Comparison of ENCODE assay signal across 17 cellular contexts in genomic region chr4:8106451-8107025, GRCh38. TPM values are rescaled to one million over a fixed set of nuclear protein-coding genes. Genes with fewer than 3 reads are reported as not detected.
DNase-seq lines count a peak whose midpoint lies in the region; ATAC-seq, FAIRE-seq and TF ChIP-seq lines count a peak whose summit lies in the region.
"Had no signal": no experiment of that assay in that cellular context is flagged by ENCODE, and none has a peak within 500 bp of the region (broad histone marks: within the 10 kb centered on the region; RNA-seq: fewer than 3 reads in every experiment).

No MANE protein-coding gene starts in this region.

- H3K27ac ChIP-seq in heart right ventricle (no peak overlapping the region), kidney (ENCODE audit: low read depth in 2 of 2, low read length in 2 of 2) (no peak overlapping the region), psoas muscle (peak overlapping the region; percentile 74), RWPE1 (no peak overlapping the region), SK-N-SH (ENCODE audit: low read depth in 2 of 2, low read length in 1 of 2) (no peak overlapping the region)
- H3K27ac ChIP-seq: 22Rv1, A549 had no signal

- DNase-seq in Right ventricle myocardium inferior (ENCODE audit: missing footprints) (peak; percentile 63), heart right ventricle (no peak), H7 (peak; percentile 41), kidney (peak; percentile 59), psoas muscle (peak in 1 of 2 donors; percentile 53), RWPE1 (ENCODE audit: low spot score) (no peak), SK-N-SH (no peak)
- DNase-seq in activated CD4-positive, alpha-beta memory T cell treated with anti-CD3 and anti-CD28 coated beads for 36 hours, result no peak
- DNase-seq: AML-193; Calu3; CD8-positive, alpha-beta T cell; DMS79 treated with DMSO at 0.1 percent for 48 hours; GF-D8; HCEC 1CT had no signal

- no peak overlapping the region for H3K4me3 Mint-ChIP-seq in activated CD4-positive, alpha-beta memory T cell treated with anti-CD3 and anti-CD28 coated beads for 36 hours
- H3K4me3 Mint-ChIP-seq: CD8-positive, alpha-beta T cell had no signal

- POLR2A ChIA-PET in RWPE1 (lab: Yijun Ruan, JAX; ENCODE audit: low non-redundant PET), result no interaction called here
- POLR2A ChIA-PET in activated CD4-positive, alpha-beta memory T cell treated with anti-CD3 and anti-CD28 coated beads for 36 hours (lab: Charles Lee), result no interaction called here
- POLR2A ChIA-PET in SK-N-SH (lab: Yijun Ruan, JAX), result interaction anchor here (0.6 kb wide), 1 partner anchor 91 kb away, joined by 3 read pairs; no protein-coding TSS in a partner anchor

- TF ChIP-seq CTCF in heart right ventricle (IDR thresholded peaks at IDR 0.05) (no peak), kidney (IDR thresholded peaks at IDR 0.05; ENCODE audit: borderline replicate concordance, extremely low read depth, insufficient read depth) (no peak), psoas muscle (IDR thresholded peaks at IDR 0.05) (no peak), RWPE1 (conservative IDR thresholded peaks at IDR 0.05; ENCODE audit: low read depth) (no peak), SK-N-SH (IDR thresholded peaks at IDR 0.05) (no peak)

- H3K4me1 ChIP-seq in heart right ventricle (peaks cover 0 to 1% (median 0%) of the 10 kb centered on the region in 9 donors), kidney (ENCODE audit: control insufficient read depth in 1 of 2, insufficient read depth in 1 of 2, low read depth in 1 of 2, low read length in 2 of 2) (no peaks in the 10 kb centered on the region), psoas muscle (peaks cover 51% of the 10 kb centered on the region), SK-N-SH (ENCODE audit: control insufficient read depth in 1 of 2, insufficient read depth in 2 of 2, low read depth in 1 of 2, low read length in 1 of 2) (no peaks in the 10 kb centered on the region; a peak in 1 of 4 replicates)

- TF ChIP-seq EP300 in SK-N-SH (IDR thresholded peaks at IDR 0.05; ENCODE audit: borderline replicate concordance in 1 of 2, low read depth in 1 of 2, low read length in 1 of 2), result no peak

- H3K36me3 ChIP-seq in heart right ventricle (no peaks in the 10 kb centered on the region), H7 (replicated peaks; ENCODE audit: control insufficient read depth, insufficient read depth, low read length) (no peaks in the 10 kb centered on the region), kidney (ENCODE audit: control insufficient read depth in 1 of 2, insufficient read depth in 2 of 2, low read length in 2 of 2) (no peaks in the 10 kb centered on the region), psoas muscle (ENCODE audit: insufficient read depth in 1 of 2, low read depth in 1 of 2) (peaks cover 0 to 72% of the 10 kb centered on the region in 2 donors), SK-N-SH (replicated peaks in 1 of 2; ENCODE audit: control insufficient read depth in 1 of 2, insufficient read depth in 2 of 2, low read length in 1 of 2) (no peaks in the 10 kb centered on the region)

- no peaks in the 10 kb centered on the region for H3K27me3 Mint-ChIP-seq in activated CD4-positive, alpha-beta memory T cell treated with anti-CD3 and anti-CD28 coated beads for 36 hours

- no peak overlapping the region for H2AFZ ChIP-seq in SK-N-SH (ENCODE audit: low read depth)

- ATAC-seq in Right ventricle myocardium inferior, result no peak
- no peak for ATAC-seq in heart right ventricle
- ATAC-seq in psoas muscle, result no peak
- ATAC-seq: A549; CD8-positive, alpha-beta T cell had no signal

- no peaks in the 10 kb centered on the region for H3K36me3 Mint-ChIP-seq in activated CD4-positive, alpha-beta memory T cell treated with anti-CD3 and anti-CD28 coated beads for 36 hours
- H3K36me3 Mint-ChIP-seq: CD8-positive, alpha-beta T cell had no signal

- H3K4me1 Mint-ChIP-seq in activated CD4-positive, alpha-beta memory T cell treated with anti-CD3 and anti-CD28 coated beads for 36 hours (ENCODE audit: low read depth), result no peaks in the 10 kb centered on the region

- H3K9ac ChIP-seq in kidney (ENCODE audit: low read length in 2 of 2) (no peak overlapping the region), SK-N-SH (no peak overlapping the region)

- TF ChIP-seq RAD21 in SK-N-SH (IDR thresholded peaks at IDR 0.05; ENCODE audit: low read length), result no peak

- H3K4me2 ChIP-seq in SK-N-SH, result no peak overlapping the region
- H3K4me2 ChIP-seq: A549 had no signal

- H3K4me3 ChIP-seq in heart right ventricle (no peak overlapping the region), H7 (ENCODE audit: insufficient read depth, low read depth, low read length) (no peak overlapping the region), kidney (ENCODE audit: low read length in 2 of 2) (no peak overlapping the region), psoas muscle (no peak overlapping the region), SK-N-SH (ENCODE audit: low read depth in 2 of 2, low read length in 1 of 2) (no peak overlapping the region)
- H3K4me3 ChIP-seq: A549 had no signal

- peaks cover 0 to 6% (median 0%) of the 10 kb centered on the region in 11 donors for H3K9me3 ChIP-seq in heart right ventricle
- no peaks in the 10 kb centered on the region for H3K9me3 ChIP-seq in kidney (ENCODE audit: control insufficient read depth in 1 of 2, low read length in 2 of 2)
- H3K9me3 ChIP-seq in psoas muscle, result no peaks in the 10 kb centered on the region
- H3K9me3 ChIP-seq in SK-N-SH, result no peaks in the 10 kb centered on the region
- H3K9me3 ChIP-seq: A549 had no signal

- H3F3A ChIP-seq in SK-N-SH (replicated peaks; ENCODE audit: insufficient read depth), result no peaks in the 10 kb centered on the region

- no peaks in the 10 kb centered on the region for H3K79me2 ChIP-seq in SK-N-SH (ENCODE audit: insufficient read depth)

- no peaks in the 10 kb centered on the region for H3K9me3 Mint-ChIP-seq in activated CD4-positive, alpha-beta memory T cell treated with anti-CD3 and anti-CD28 coated beads for 36 hours
- H3K9me3 Mint-ChIP-seq: CD8-positive, alpha-beta T cell had no signal

- no peak overlapping the region for H3K27ac Mint-ChIP-seq in activated CD4-positive, alpha-beta memory T cell treated with anti-CD3 and anti-CD28 coated beads for 36 hours
- H3K27ac Mint-ChIP-seq: CD8-positive, alpha-beta T cell had no signal

- no peaks in the 10 kb centered on the region for H3K9me2 ChIP-seq in SK-N-SH

- WGBS in heart right ventricle, 2 donors, result 88 to 92% methylated on average over 24 of the region's 24 CpGs
- WGBS in psoas muscle, 3 donors, result 84 to 91% (median 90%) methylated on average over 24 of the region's 24 CpGs
- WGBS in SK-N-SH (ENCODE audit: low lambda C conversion rate), result 77% methylated on average over 21 of the region's 24 CpGs

- H4K20me1 ChIP-seq in SK-N-SH (ENCODE audit: insufficient read depth), result no peaks in the 10 kb centered on the region

- intact Hi-C loops in Right ventricle myocardium inferior (cut with DNase I), result no loop called here
- intact Hi-C loops in heart right ventricle (cut with DNase I), result no loop called here
- intact Hi-C loops in kidney (cut with DNase I), result no loop called here
- intact Hi-C loops in psoas muscle (cut with DNase I), result no loop called here
- intact Hi-C loops in activated CD4-positive, alpha-beta memory T cell treated with anti-CD3 and anti-CD28 coated beads for 36 hours (cut with micrococcal nuclease), result no loop called here

- H3K27me3 ChIP-seq in heart right ventricle (no peaks in the 10 kb centered on the region), H7 (ENCODE audit: control insufficient read depth, insufficient read depth, low read length) (no peaks in the 10 kb centered on the region), psoas muscle (ENCODE audit: insufficient read depth in 3 of 3, low read length in 2 of 3) (no peaks in the 10 kb centered on the region), SK-N-SH (ENCODE audit: insufficient read depth) (no peaks in the 10 kb centered on the region; the same call in 1 of the 2 replicates)

- FAIRE-seq in kidney (lab: Jason Lieb, UNC), result no peak
- FAIRE-seq: A549, GM19239 had no signal

- CTCF ChIA-PET in RWPE1 (lab: Yijun Ruan, JAX), result no interaction called here
- CTCF ChIA-PET in activated CD4-positive, alpha-beta memory T cell treated with anti-CD3 and anti-CD28 coated beads for 36 hours (lab: Charles Lee), result no interaction called here
- CTCF ChIA-PET in SK-N-SH (lab: Yijun Ruan, JAX), result no interaction called here

TF ChIP-seq in SK-N-SH, 30 proteins besides CTCF, POLR2A, EP300 and RAD21 (continues in another document):
- no peak for TF ChIP-seq NRF1 (IDR thresholded peaks at IDR 0.05; ENCODE audit: low read depth, low read length)
- no peak for TF ChIP-seq GATA2 (CRISPR knock-in tag; IDR thresholded peaks at IDR 0.05)
- TF ChIP-seq YY1 (IDR thresholded peaks at IDR 0.05; ENCODE audit: low read depth), result no peak
- no peak for TF ChIP-seq SMC3 (IDR thresholded peaks at IDR 0.05; ENCODE audit: low read depth, low read length)
- TF ChIP-seq ZBTB33 (IDR thresholded peaks at IDR 0.05; ENCODE audit: borderline replicate concordance, low read depth), result no peak
- TF ChIP-seq TAF1 (IDR thresholded peaks at IDR 0.05; ENCODE audit: borderline replicate concordance, low read depth, low read length), result no peak
- TF ChIP-seq NFIC (IDR thresholded peaks at IDR 0.05; ENCODE audit: borderline replicate concordance), result no peak

RNA-seq across cellular contexts. Expression of gene ABLIM2, which starts 52.1 kb away (rescaled TPM):
- 24.9 TPM for total RNA-seq in Right ventricle myocardium inferior
- 10 to 100 TPM; 11.6 to 27.8 (median 17.7) TPM for total RNA-seq in heart right ventricle
- 1 to 10 TPM; 7.2 to 9.1 TPM for polyA plus RNA-seq in heart right ventricle
- 1.6 and 1.9 TPM in 2 replicates for total RNA-seq in H7 (2014; rRNA removed; shearing (Covaris generic))
- 23.3 TPM for total RNA-seq in kidney
- 9.5 TPM for polyA plus RNA-seq in kidney (ENCODE audit: insufficient read depth, low read depth, low replicate concordance)
- 100 to 1,000 TPM; 127 to 956 (median 461) TPM for total RNA-seq in psoas muscle
- 100 to 1,000 TPM in 2 of 3 donors, 10 to 100 TPM in 1; 82.2 to 295 (median 123) TPM for polyA plus RNA-seq in psoas muscle
- under 1 TPM; 0.55 to 0.63 TPM for total RNA-seq in activated CD4-positive, alpha-beta memory T cell treated with anti-CD3 and anti-CD28 coated beads for 36 hours
- 0.53 and 0.80 TPM in 2 replicates for polyA plus RNA-seq in SK-N-SH (2012; rRNA removed)
- 0.50 and 0.66 TPM in 2 replicates for polyA plus RNA-seq in SK-N-SH (2012; cell fraction: cytosol; rRNA removed)
- 1.1 and 4.2 TPM in 2 replicates for polyA plus RNA-seq in SK-N-SH (2012; cell fraction: nucleus; rRNA removed)

Comparison
In these comparisons a context has a peak if more than half of its experiments do, and no peak if none do; other contexts are left out.
1. DNase-seq: peak in Right ventricle myocardium inferior (single experiment), H7 (single experiment) and kidney (single experiment); none in heart right ventricle (0 of 2), RWPE1 (single experiment), activated CD4-positive, alpha-beta memory T cell treated with anti-CD3 and anti-CD28 coated beads for 36 hours (single experiment) and SK-N-SH (single experiment).